10 cellular contexts compared by ENCODE assay signal in genomic region chr11:124313849-124314248, GRCh38. TPM values are rescaled to one million over a fixed set of nuclear protein-coding genes. Genes with fewer than 3 reads are reported as not detected.
"Had no signal": no experiment of that assay in that cellular context is flagged by ENCODE, and none has a peak within 500 bp of the region (broad histone marks: within the 10 kb centered on the region; RNA-seq: fewer than 3 reads in every experiment).

Gene OR8D1, minus strand, starts transcription at chr11:124313949. Its CDS starts 3,183 bp downstream, at chr11:124310766.

- FAIRE-seq: HepG2 had no signal

- H3K36me3 ChIP-seq: HAP-1 had no signal

- ATAC-seq: HCT116, HepG2 had no signal

- H3K4me3 Mint-ChIP-seq: HFFc6 had no signal

- H3K4me3 ChIP-seq: HAP-1 had no signal

- H3K4me1 ChIP-seq: HAP-1 had no signal

- DNase-seq: GOT3, H7, HFFc6, KBM-7 had no signal

- H3K27ac ChIP-seq: HL-60 had no signal

- H3K9me3 ChIP-seq: HAP-1 had no signal

- H3K27ac Mint-ChIP-seq: HFFc6 had no signal

RNA-seq across cellular contexts. Expression of gene OR8D1, which starts in this region (rescaled TPM):
- total RNA-seq: H4, H7, HepG2, HFFc6, HT1080 had no signal
- polyA plus RNA-seq: HepG2 had no signal
